ENCODE assay signal across 1 cellular context in the genomic region with DNA sequence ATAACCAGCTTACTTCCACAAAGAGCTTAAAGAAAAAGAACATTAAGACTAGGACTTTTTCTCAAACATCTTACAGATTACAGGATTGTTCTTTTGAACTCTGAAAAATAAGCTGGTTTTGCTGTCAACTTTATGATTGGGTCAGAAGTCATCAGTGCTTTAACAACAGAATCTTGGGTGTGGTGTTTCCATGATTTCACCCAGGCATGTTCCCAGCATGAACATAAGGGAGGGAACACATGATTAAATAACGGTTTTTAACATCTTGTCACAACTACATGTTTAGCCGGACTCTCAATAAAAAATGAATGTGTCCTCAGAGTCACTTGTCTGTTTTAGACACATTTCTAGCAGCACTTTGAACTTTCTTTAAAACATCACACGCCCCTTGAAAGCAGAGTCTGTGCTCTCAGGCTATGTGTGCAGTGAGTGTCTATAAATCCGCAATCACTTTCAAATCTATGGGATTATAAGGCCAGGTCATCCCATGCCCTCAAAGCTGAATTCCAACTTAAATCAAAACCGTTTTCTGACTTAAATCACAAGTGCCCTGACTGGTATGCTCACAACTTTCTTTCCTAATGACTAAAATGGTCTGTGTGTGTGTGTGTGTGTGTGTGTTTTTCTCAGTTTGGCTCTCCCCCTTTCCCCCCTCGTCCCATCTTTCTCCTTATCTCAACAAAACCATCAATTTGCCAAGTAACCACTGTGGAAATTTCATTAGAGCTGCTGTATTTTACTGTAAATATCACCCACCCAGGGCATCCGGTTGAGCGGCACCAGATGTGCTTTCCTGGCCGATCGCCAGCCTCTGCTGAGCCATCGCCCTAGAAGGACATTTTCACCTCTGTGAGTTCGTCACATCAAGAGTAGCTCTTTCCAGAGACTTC.
TF ChIP-seq lines count a peak whose summit lies in the region.

No MANE protein-coding gene starts in this region.

TF ChIP-seq in K562, 482 proteins besides CTCF, POLR2A, EP300 and RAD21 (continued from another document and continues in another):
- no peak for TF ChIP-seq SIRT6 (IDR thresholded peaks at IDR 0.05; ENCODE audit: low read depth, low read length)
- TF ChIP-seq TBL1XR1 (IDR thresholded peaks at IDR 0.05; ENCODE audit: low read length in 2 of 2), result no peak
- TF ChIP-seq ZNF217 (CRISPR knock-in tag; IDR thresholded peaks at IDR 0.05), result no peak
- peak in 1 of 2 experiments; percentile 85; a peak in 2 of 4 replicates for TF ChIP-seq SRF (CRISPR knock-in tag; IDR thresholded peaks at IDR 0.05)
- no peak for TF ChIP-seq RFX5 (IDR thresholded peaks at IDR 0.05; ENCODE audit: low read depth, low read length)
- TF ChIP-seq ZNF717 (CRISPR knock-in tag; IDR thresholded peaks at IDR 0.05), result no peak
- TF ChIP-seq ZKSCAN1 (IDR thresholded peaks at IDR 0.05; ENCODE audit: low read depth, low read length), result no peak
- no peak for TF ChIP-seq EGR1 (conservative IDR thresholded peaks at IDR 0.05)
- TF ChIP-seq, protein P1, sequence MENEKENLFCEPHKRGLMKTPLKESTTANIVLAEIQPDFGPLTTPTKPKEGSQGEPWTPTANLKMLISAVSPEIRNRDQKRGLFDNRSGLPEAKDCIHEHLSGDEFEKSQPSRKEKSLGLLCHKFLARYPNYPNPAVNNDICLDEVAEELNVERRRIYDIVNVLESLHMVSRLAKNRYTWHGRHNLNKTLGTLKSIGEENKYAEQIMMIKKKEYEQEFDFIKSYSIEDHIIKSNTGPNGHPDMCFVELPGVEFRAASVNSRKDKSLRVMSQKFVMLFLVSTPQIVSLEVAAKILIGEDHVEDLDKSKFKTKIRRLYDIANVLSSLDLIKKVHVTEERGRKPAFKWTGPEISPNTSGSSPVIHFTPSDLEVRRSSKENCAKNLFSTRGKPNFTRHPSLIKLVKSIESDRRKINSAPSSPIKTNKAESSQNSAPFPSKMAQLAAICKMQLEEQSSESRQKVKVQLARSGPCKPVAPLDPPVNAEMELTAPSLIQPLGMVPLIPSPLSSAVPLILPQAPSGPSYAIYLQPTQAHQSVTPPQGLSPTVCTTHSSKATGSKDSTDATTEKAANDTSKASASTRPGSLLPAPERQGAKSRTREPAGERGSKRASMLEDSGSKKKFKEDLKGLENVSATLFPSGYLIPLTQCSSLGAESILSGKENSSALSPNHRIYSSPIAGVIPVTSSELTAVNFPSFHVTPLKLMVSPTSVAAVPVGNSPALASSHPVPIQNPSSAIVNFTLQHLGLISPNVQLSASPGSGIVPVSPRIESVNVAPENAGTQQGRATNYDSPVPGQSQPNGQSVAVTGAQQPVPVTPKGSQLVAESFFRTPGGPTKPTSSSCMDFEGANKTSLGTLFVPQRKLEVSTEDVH (IDR thresholded peaks at IDR 0.05; ENCODE audit: low read depth, partially characterized antibody), result no peak
- no peak for TF ChIP-seq ZBTB7A (IDR thresholded peaks at IDR 0.05; ENCODE audit: borderline replicate concordance, control insufficient read depth, low read depth, low read length)
- no peak for TF ChIP-seq MAFF (IDR thresholded peaks at IDR 0.05; ENCODE audit: low read length)
- TF ChIP-seq HMG20B (CRISPR knock-in tag; IDR thresholded peaks at IDR 0.05), result no peak
- TF ChIP-seq, protein P2, sequence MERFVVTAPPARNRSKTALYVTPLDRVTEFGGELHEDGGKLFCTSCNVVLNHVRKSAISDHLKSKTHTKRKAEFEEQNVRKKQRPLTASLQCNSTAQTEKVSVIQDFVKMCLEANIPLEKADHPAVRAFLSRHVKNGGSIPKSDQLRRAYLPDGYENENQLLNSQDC (CRISPR knock-in tag; IDR thresholded peaks at IDR 0.05), result no peak
- TF ChIP-seq, protein P3, sequence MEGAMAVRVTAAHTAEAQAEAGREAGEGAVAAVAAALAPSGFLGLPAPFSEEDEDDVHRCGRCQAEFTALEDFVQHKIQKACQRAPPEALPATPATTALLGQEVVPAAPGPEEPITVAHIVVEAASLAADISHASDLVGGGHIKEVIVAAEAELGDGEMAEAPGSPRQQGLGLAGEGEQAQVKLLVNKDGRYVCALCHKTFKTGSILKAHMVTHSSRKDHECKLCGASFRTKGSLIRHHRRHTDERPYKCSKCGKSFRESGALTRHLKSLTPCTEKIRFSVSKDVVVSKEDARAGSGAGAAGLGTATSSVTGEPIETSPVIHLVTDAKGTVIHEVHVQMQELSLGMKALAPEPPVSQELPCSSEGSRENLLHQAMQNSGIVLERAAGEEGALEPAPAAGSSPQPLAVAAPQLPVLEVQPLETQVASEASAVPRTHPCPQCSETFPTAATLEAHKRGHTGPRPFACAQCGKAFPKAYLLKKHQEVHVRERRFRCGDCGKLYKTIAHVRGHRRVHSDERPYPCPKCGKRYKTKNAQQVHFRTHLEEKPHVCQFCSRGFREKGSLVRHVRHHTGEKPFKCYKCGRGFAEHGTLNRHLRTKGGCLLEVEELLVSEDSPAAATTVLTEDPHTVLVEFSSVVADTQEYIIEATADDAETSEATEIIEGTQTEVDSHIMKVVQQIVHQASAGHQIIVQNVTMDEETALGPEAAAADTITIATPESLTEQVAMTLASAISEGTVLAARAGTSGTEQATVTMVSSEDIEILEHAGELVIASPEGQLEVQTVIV (CRISPR knock-in tag; IDR thresholded peaks at IDR 0.05; ENCODE audit: borderline replicate concordance), result no peak
- TF ChIP-seq SRSF1 (IDR thresholded peaks at IDR 0.05; ENCODE audit: low read depth, low read length), result no peak
- TF ChIP-seq, protein P4, sequence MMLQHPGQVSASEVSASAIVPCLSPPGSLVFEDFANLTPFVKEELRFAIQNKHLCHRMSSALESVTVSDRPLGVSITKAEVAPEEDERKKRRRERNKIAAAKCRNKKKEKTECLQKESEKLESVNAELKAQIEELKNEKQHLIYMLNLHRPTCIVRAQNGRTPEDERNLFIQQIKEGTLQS (IDR thresholded peaks at IDR 0.05), result no peak
- TF ChIP-seq, protein P4 (CRISPR knock-in tag; conservative IDR thresholded peaks at IDR 0.05), result no peak
- TF ChIP-seq YBX1 (IDR thresholded peaks at IDR 0.05), result no peak
- no peak for TF ChIP-seq ZNF586 (CRISPR knock-in tag; conservative IDR thresholded peaks at IDR 0.05)
- TF ChIP-seq, protein P5, sequence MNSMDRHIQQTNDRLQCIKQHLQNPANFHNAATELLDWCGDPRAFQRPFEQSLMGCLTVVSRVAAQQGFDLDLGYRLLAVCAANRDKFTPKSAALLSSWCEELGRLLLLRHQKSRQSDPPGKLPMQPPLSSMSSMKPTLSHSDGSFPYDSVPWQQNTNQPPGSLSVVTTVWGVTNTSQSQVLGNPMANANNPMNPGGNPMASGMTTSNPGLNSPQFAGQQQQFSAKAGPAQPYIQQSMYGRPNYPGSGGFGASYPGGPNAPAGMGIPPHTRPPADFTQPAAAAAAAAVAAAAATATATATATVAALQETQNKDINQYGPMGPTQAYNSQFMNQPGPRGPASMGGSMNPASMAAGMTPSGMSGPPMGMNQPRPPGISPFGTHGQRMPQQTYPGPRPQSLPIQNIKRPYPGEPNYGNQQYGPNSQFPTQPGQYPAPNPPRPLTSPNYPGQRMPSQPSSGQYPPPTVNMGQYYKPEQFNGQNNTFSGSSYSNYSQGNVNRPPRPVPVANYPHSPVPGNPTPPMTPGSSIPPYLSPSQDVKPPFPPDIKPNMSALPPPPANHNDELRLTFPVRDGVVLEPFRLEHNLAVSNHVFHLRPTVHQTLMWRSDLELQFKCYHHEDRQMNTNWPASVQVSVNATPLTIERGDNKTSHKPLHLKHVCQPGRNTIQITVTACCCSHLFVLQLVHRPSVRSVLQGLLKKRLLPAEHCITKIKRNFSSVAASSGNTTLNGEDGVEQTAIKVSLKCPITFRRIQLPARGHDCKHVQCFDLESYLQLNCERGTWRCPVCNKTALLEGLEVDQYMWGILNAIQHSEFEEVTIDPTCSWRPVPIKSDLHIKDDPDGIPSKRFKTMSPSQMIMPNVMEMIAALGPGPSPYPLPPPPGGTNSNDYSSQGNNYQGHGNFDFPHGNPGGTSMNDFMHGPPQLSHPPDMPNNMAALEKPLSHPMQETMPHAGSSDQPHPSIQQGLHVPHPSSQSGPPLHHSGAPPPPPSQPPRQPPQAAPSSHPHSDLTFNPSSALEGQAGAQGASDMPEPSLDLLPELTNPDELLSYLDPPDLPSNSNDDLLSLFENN (IDR thresholded peaks at IDR 0.05; ENCODE audit: low read depth in 2 of 2, low read length in 2 of 2), result no peak
- no peak for TF ChIP-seq ZNF354B (CRISPR knock-in tag; IDR thresholded peaks at IDR 0.05)
- no peak for TF ChIP-seq TRIM28 (IDR thresholded peaks at IDR 0.05)
- 0 out of 4 replicates have a peak, but pooled peaks of 1 of the 2 experiments have one; percentile 55 for TF ChIP-seq ARNT (IDR thresholded peaks at IDR 0.05)
- peak in 1 of 2 experiments; percentile 24; a peak in 1 of 4 replicates for TF ChIP-seq FOXA3 (CRISPR knock-in tag; conservative IDR thresholded peaks at IDR 0.05 in 1 of 2, IDR thresholded peaks at IDR 0.05 in 1 of 2)
- TF ChIP-seq, protein P6, sequence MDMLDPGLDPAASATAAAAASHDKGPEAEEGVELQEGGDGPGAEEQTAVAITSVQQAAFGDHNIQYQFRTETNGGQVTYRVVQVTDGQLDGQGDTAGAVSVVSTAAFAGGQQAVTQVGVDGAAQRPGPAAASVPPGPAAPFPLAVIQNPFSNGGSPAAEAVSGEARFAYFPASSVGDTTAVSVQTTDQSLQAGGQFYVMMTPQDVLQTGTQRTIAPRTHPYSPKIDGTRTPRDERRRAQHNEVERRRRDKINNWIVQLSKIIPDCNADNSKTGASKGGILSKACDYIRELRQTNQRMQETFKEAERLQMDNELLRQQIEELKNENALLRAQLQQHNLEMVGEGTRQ (CRISPR knock-in tag; IDR thresholded peaks at IDR 0.05), result no peak
- TF ChIP-seq GATA2 (CRISPR knock-in tag; IDR thresholded peaks at IDR 0.05), result no peak; the same call in 1 of the 2 replicates
- peak; percentile 80 for TF ChIP-seq DPF2 (IDR thresholded peaks at IDR 0.05)
- TF ChIP-seq PTTG1 (tag; IDR thresholded peaks at IDR 0.05; ENCODE audit: low read depth), result no peak
- no peak for TF ChIP-seq SAFB (IDR thresholded peaks at IDR 0.05; ENCODE audit: borderline replicate concordance, low read depth, low read length)
- TF ChIP-seq ZKSCAN8 (CRISPR knock-in tag; IDR thresholded peaks at IDR 0.05), result no peak
- no peak for TF ChIP-seq ZSCAN29 (IDR thresholded peaks at IDR 0.05)
- TF ChIP-seq, protein P7, sequence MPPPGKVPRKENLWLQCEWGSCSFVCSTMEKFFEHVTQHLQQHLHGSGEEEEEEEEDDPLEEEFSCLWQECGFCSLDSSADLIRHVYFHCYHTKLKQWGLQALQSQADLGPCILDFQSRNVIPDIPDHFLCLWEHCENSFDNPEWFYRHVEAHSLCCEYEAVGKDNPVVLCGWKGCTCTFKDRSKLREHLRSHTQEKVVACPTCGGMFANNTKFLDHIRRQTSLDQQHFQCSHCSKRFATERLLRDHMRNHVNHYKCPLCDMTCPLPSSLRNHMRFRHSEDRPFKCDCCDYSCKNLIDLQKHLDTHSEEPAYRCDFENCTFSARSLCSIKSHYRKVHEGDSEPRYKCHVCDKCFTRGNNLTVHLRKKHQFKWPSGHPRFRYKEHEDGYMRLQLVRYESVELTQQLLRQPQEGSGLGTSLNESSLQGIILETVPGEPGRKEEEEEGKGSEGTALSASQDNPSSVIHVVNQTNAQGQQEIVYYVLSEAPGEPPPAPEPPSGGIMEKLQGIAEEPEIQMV (tag; conservative IDR thresholded peaks at IDR 0.05; ENCODE audit: low read depth), result no peak
- no peak for TF ChIP-seq CHCHD3 (CRISPR knock-in tag; IDR thresholded peaks at IDR 0.05)
- no peak for TF ChIP-seq EP400 (IDR thresholded peaks at IDR 0.05)
- TF ChIP-seq, protein P8, sequence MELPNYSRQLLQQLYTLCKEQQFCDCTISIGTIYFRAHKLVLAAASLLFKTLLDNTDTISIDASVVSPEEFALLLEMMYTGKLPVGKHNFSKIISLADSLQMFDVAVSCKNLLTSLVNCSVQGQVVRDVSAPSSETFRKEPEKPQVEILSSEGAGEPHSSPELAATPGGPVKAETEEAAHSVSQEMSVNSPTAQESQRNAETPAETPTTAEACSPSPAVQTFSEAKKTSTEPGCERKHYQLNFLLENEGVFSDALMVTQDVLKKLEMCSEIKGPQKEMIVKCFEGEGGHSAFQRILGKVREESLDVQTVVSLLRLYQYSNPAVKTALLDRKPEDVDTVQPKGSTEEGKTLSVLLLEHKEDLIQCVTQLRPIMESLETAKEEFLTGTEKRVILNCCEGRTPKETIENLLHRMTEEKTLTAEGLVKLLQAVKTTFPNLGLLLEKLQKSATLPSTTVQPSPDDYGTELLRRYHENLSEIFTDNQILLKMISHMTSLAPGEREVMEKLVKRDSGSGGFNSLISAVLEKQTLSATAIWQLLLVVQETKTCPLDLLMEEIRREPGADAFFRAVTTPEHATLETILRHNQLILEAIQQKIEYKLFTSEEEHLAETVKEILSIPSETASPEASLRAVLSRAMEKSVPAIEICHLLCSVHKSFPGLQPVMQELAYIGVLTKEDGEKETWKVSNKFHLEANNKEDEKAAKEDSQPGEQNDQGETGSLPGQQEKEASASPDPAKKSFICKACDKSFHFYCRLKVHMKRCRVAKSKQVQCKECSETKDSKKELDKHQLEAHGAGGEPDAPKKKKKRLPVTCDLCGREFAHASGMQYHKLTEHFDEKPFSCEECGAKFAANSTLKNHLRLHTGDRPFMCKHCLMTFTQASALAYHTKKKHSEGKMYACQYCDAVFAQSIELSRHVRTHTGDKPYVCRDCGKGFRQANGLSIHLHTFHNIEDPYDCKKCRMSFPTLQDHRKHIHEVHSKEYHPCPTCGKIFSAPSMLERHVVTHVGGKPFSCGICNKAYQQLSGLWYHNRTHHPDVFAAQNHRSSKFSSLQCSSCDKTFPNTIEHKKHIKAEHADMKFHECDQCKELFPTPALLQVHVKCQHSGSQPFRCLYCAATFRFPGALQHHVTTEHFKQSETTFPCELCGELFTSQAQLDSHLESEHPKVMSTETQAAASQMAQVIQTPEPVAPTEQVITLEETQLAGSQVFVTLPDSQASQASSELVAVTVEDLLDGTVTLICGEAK (IDR thresholded peaks at IDR 0.05), result no peak
- TF ChIP-seq, protein P8 (CRISPR knock-in tag; IDR thresholded peaks at IDR 0.05), result no peak
